In the genomic region with DNA sequence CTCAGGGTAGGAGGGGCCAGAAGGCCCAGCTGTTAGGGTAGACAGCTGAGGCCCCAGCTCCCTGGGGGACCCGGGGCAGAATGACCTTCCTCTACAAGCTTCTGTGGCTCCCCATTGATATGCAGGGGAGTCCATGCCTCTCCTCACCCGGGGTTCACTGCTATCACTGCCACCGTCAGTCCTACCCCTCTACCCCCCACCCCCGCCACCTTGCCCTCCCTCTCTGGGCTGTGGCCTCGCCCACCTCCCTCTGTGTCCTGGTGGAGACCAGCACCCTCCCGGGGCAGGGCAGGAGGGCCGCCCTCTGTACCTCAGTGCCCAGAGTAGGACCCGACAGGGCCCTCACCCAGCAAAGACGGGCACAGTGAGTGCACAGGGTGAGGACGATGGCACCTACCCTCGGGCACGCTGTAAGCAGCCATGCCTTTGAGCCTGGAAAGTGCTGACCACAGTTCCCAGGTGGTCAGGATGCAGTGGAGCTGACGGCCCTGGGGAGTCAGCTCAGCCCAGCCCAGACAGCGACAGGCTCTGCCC, we compare ENCODE assay signal across 18 cellular contexts.
DNase-seq lines count a peak whose midpoint lies in the region; ATAC-seq, FAIRE-seq and TF ChIP-seq lines count a peak whose summit lies in the region.
"Had no signal": no experiment of that assay in that cellular context is flagged by ENCODE, and none has a peak within 500 bp of the region (broad histone marks: within the 10 kb centered on the region; RNA-seq: fewer than 3 reads in every experiment).

No MANE protein-coding gene starts in this region.

- no peak for TF ChIP-seq CTCF in H1 (IDR thresholded peaks at IDR 0.05; ENCODE audit: control extremely low read depth in 1 of 3, insufficient read depth in 1 of 3, low read depth in 1 of 3, low read length in 3 of 3)

- peaks cover 2% of the 10 kb centered on the region; the same call in 1 of the 2 replicates for H3K23me2 ChIP-seq in H1 (ENCODE audit: low read depth, low read length)

- H2BK12ac ChIP-seq in H1 (ENCODE audit: low read depth, low read length) = peak overlapping the region; percentile 96; the same call in 1 of the 2 replicates

- H2BK120ac ChIP-seq in H1 (replicated peaks; ENCODE audit: low read depth, low read length) = peak overlapping the region; percentile 6

- 71% methylated on average over 9 of the region's 14 CpGs; no CpG with 5 or more reads in 1 of the 2 experiments for WGBS in H1 (ENCODE audit: extremely low coverage in 1 of 2, insufficient coverage in 1 of 2, insufficient read length in 1 of 2, insufficient replicate concordance in 2 of 2, low coverage in 1 of 2, low lambda C conversion rate in 2 of 2, missing lambda C conversion rate in 1 of 2), 2 experiments

- no peaks in the 10 kb centered on the region for H3K9me3 ChIP-seq in H1 (ENCODE audit: insufficient read depth in 2 of 2, low read depth in 1 of 2, low read length in 1 of 2)
- H3K9me3 ChIP-seq: Caco-2, SJSA1 had no signal

- H3K4me3 Mint-ChIP-seq in stimulated activated naive CD8-positive, alpha-beta T cell treated with anti-CD3 and anti-CD28 coated beads, Interleukin-15, amount 100 ng/mL, for 72 hours = no peak overlapping the region
- no peak overlapping the region for H3K4me3 Mint-ChIP-seq in activated T-helper 1 cell treated with anti-CD3 and anti-CD28 coated beads, Interleukin-12 subunit alpha, Interleukin-12 subunit beta, Interleukin-2, Interleukin-4 antibody, amounts not matched to agents 30 ng/mL and 10 ng/mL and 1 ng/mL, durations not matched to agents 14 hours and 24 hours and 36 hours

- peaks cover 0 to 36% (median 21%) of the 10 kb centered on the region in 4 experiments; a peak in 6 of 7 replicates for H3K4me1 ChIP-seq in H1 (replicated peaks in 1 of 4; ENCODE audit: control insufficient read depth in 3 of 4, insufficient read depth in 4 of 4, low read length in 3 of 4)
- H3K4me1 ChIP-seq: SJSA1 had no signal

- TF ChIP-seq RAD21 in H1 (IDR thresholded peaks at IDR 0.05 in 1 of 2, conservative IDR thresholded peaks at IDR 0.05 in 1 of 2; ENCODE audit: low read depth in 2 of 2, low read length in 2 of 2) = no peak

- no peaks in the 10 kb centered on the region for H3K79me1 ChIP-seq in H1 (ENCODE audit: low read depth, low read length)

- H3K36me3 Mint-ChIP-seq in activated T-helper 1 cell treated with anti-CD3 and anti-CD28 coated beads, Interleukin-12 subunit alpha, Interleukin-12 subunit beta, Interleukin-2, Interleukin-4 antibody, amounts not matched to agents 30 ng/mL and 10 ng/mL and 1 ng/mL, durations not matched to agents 14 hours and 24 hours and 36 hours (ENCODE audit: low read depth) = peaks cover 3% of the 10 kb centered on the region

- POLR2A ChIA-PET in H1 (lab: Charles Lee; ENCODE audit: partially characterized antibody) = no interaction called here

- no peak for TF ChIP-seq EP300 in H1 (IDR thresholded peaks at IDR 0.05; ENCODE audit: borderline replicate concordance in 1 of 2, low read depth in 2 of 2, low read length in 2 of 2)

- no peak for DNase-seq in stimulated activated naive CD8-positive, alpha-beta T cell treated with anti-CD3 and anti-CD28 coated beads, Interleukin-15, amount 100 ng/mL, for 72 hours
- DNase-seq in stimulated activated naive CD8-positive, alpha-beta T cell treated with anti-CD3 and anti-CD28 coated beads, Interleukin-15, Interleukin-2, amounts not matched to agents 100 U/mL and 50 U/mL, for 24 hours = no peak
- no peak for DNase-seq in H1 (ENCODE audit: low read depth in 1 of 2, low spot score in 2 of 2)
- DNase-seq in sciatic nerve (ENCODE audit: low spot score) = no peak
- DNase-seq in activated T-helper 1 cell treated with anti-CD3 and anti-CD28 coated beads, Interleukin-12 subunit alpha, Interleukin-12 subunit beta, Interleukin-2, Interleukin-4 antibody, amounts not matched to agents 30 ng/mL and 10 ng/mL and 1 ng/mL, durations not matched to agents 14 hours and 24 hours and 36 hours (ENCODE audit: low spot score) = no peak
- DNase-seq in NCI-H1930 (lab: John Stamatoyannopoulos, UW) = no peak
- DNase-seq: Caco-2, GOT3, NCI-H1417, NCI-H187 treated with DMSO at 0.1 percent for 48 hours, NCI-H446, NCI-H69, OCI-M1 had no signal

- peak overlapping the region; percentile 11 for H4K91ac ChIP-seq in H1 (replicated peaks; ENCODE audit: insufficient read length, low read length)

- H3K9me3 Mint-ChIP-seq in stimulated activated naive CD8-positive, alpha-beta T cell treated with anti-CD3 and anti-CD28 coated beads, Interleukin-15, amount 100 ng/mL, for 72 hours = peaks cover 0 to 1% of the 10 kb centered on the region in 2 donors
- peaks cover 4% of the 10 kb centered on the region for H3K9me3 Mint-ChIP-seq in activated T-helper 1 cell treated with anti-CD3 and anti-CD28 coated beads, Interleukin-12 subunit alpha, Interleukin-12 subunit beta, Interleukin-2, Interleukin-4 antibody, amounts not matched to agents 30 ng/mL and 10 ng/mL and 1 ng/mL, durations not matched to agents 14 hours and 24 hours and 36 hours

- TF ChIP-seq POLR2A in H1 (IDR thresholded peaks at IDR 0.05; ENCODE audit: control extremely low read depth in 1 of 2, low read depth in 2 of 2, low read length in 2 of 2) = no peak

- H3K56ac ChIP-seq in H1 (replicated peaks; ENCODE audit: insufficient read length, low read depth, low read length) = no peak overlapping the region

- no peaks in the 10 kb centered on the region for H3K27me3 ChIP-seq in H1 (replicated peaks in 1 of 4; ENCODE audit: control insufficient read depth in 3 of 4, extremely low read depth in 1 of 4, insufficient read depth in 3 of 4, low read length in 3 of 4)

- peaks cover 22% of the 10 kb centered on the region for H3K27me3 Mint-ChIP-seq in stimulated activated naive CD8-positive, alpha-beta T cell treated with anti-CD3 and anti-CD28 coated beads, Interleukin-15, amount 100 ng/mL, for 72 hours
- peaks cover 9% of the 10 kb centered on the region for H3K27me3 Mint-ChIP-seq in activated T-helper 1 cell treated with anti-CD3 and anti-CD28 coated beads, Interleukin-12 subunit alpha, Interleukin-12 subunit beta, Interleukin-2, Interleukin-4 antibody, amounts not matched to agents 30 ng/mL and 10 ng/mL and 1 ng/mL, durations not matched to agents 14 hours and 24 hours and 36 hours (ENCODE audit: insufficient read depth)

- no peak overlapping the region; the same call in 1 of the 2 replicates for H3K27ac ChIP-seq in H1 (ENCODE audit: low read depth, low read length)
- H3K27ac ChIP-seq: C4-2B, HL-60, SJSA1 had no signal

- no peak overlapping the region for H4K8ac ChIP-seq in H1 (ENCODE audit: extremely low read depth, insufficient read depth, low read length)

- no peak overlapping the region for H2AFZ ChIP-seq in H1 (ENCODE audit: low read length)

- peak overlapping the region; percentile 19; the same call in 1 of the 2 replicates for H2BK15ac ChIP-seq in H1 (ENCODE audit: low read length)

- H3K9ac ChIP-seq in H1 (replicated peaks in 1 of 4; ENCODE audit: extremely low read depth in 1 of 4, low read depth in 3 of 4, low read length in 3 of 4) = no peak overlapping the region

- H4K5ac ChIP-seq in H1 (ENCODE audit: insufficient read length, low read depth, low read length) = no peak overlapping the region

- intact Hi-C loops in sciatic nerve (cut with DNase I) = loop anchor here (5.0 kb wide), 1 partner anchor 275 kb away; no protein-coding TSS in a partner anchor
- intact Hi-C loops in activated T-helper 1 cell treated with anti-CD3 and anti-CD28 coated beads, Interleukin-12 subunit alpha, Interleukin-12 subunit beta, Interleukin-2, Interleukin-4 antibody, amounts not matched to agents 30 ng/mL and 10 ng/mL and 1 ng/mL, durations not matched to agents 14 hours and 24 hours and 36 hours (cut with micrococcal nuclease) = no loop called here

- no peak overlapping the region for H3K4me3 ChIP-seq in H1 (ENCODE audit: extremely low read depth in 1 of 4, insufficient read depth in 2 of 4, low read depth in 3 of 4, low read length in 4 of 4)
- H3K4me3 ChIP-seq: SJSA1 had no signal

- H3K4ac ChIP-seq in H1 (replicated peaks; ENCODE audit: insufficient read length, low read depth, low read length) = no peak overlapping the region

- peak overlapping the region; percentile 84; the same call in 1 of the 2 replicates for H2BK5ac ChIP-seq in H1 (ENCODE audit: low read depth, low read length)

- H3K23ac ChIP-seq in H1 (ENCODE audit: insufficient read length) = no peak overlapping the region

- no peak overlapping the region; the same call in 1 of the 2 replicates for H3K18ac ChIP-seq in H1 (ENCODE audit: extremely low read depth, low read length)

- no peak overlapping the region for H3K14ac ChIP-seq in H1 (ENCODE audit: insufficient read length)

- H3K4me2 ChIP-seq in H1 (ENCODE audit: insufficient read depth in 1 of 2, low read depth in 2 of 2, low read length in 2 of 2) = no peak overlapping the region

- peak overlapping the region; percentile 5; the same call in 1 of the 2 replicates for H2AK5ac ChIP-seq in H1 (ENCODE audit: low read depth, low read length)

- no peak overlapping the region; the same call in 1 of the 2 replicates for H2BK20ac ChIP-seq in H1 (ENCODE audit: low read length)

- peaks cover 6% of the 10 kb centered on the region for H3K4me1 Mint-ChIP-seq in stimulated activated naive CD8-positive, alpha-beta T cell treated with anti-CD3 and anti-CD28 coated beads, Interleukin-15, amount 100 ng/mL, for 72 hours
- no peaks in the 10 kb centered on the region for H3K4me1 Mint-ChIP-seq in activated T-helper 1 cell treated with anti-CD3 and anti-CD28 coated beads, Interleukin-12 subunit alpha, Interleukin-12 subunit beta, Interleukin-2, Interleukin-4 antibody, amounts not matched to agents 30 ng/mL and 10 ng/mL and 1 ng/mL, durations not matched to agents 14 hours and 24 hours and 36 hours (ENCODE audit: low read depth)

- CTCF ChIA-PET in H1 (lab: Charles Lee; ENCODE audit: partially characterized antibody) = interaction anchor here (0.9 to 1.3 kb wide), 4 partner anchors 35 to 795 kb away, joined by 3 to 5 read pairs (median 4); no protein-coding TSS in a partner anchor

- H3K79me2 ChIP-seq in H1 (ENCODE audit: control insufficient read depth in 1 of 2, insufficient read depth in 2 of 2, low read length in 2 of 2) = no peaks in the 10 kb centered on the region

- FAIRE-seq in H1 (lab: Jason Lieb, UNC) = no peak

- no peak overlapping the region for H3K27ac Mint-ChIP-seq in stimulated activated naive CD8-positive, alpha-beta T cell treated with anti-CD3 and anti-CD28 coated beads, Interleukin-15, amount 100 ng/mL, for 72 hours
- H3K27ac Mint-ChIP-seq in activated T-helper 1 cell treated with anti-CD3 and anti-CD28 coated beads, Interleukin-12 subunit alpha, Interleukin-12 subunit beta, Interleukin-2, Interleukin-4 antibody, amounts not matched to agents 30 ng/mL and 10 ng/mL and 1 ng/mL, durations not matched to agents 14 hours and 24 hours and 36 hours = no peak overlapping the region

- H4K20me1 ChIP-seq in H1 (replicated peaks in 1 of 2; ENCODE audit: control insufficient read depth in 1 of 2, insufficient read depth in 2 of 2, low read length in 2 of 2) = no peaks in the 10 kb centered on the region

- peak; percentile 34 for ATAC-seq in stimulated activated naive CD8-positive, alpha-beta T cell treated with anti-CD3 and anti-CD28 coated beads, Interleukin-15, amount 100 ng/mL, for 72 hours
- ATAC-seq in stimulated activated naive CD8-positive, alpha-beta T cell treated with anti-CD3 and anti-CD28 coated beads, Interleukin-15, Interleukin-2, amounts not matched to agents 100 U/mL and 50 U/mL, for 24 hours = no peak
- ATAC-seq in sciatic nerve = peak; percentile 3
- no peak for ATAC-seq in HG03095 (IDR thresholded peaks at IDR 0.05; ENCODE audit: unreplicated experiment)
- ATAC-seq in activated CD4-positive, CD25-positive, alpha-beta regulatory T cell treated with anti-CD3 and anti-CD28 coated beads, Interleukin-2, amount 50 U/mL, for 24 hours = no peak

- H3K36me3 ChIP-seq in H1 (ENCODE audit: control insufficient read depth in 2 of 4, insufficient read depth in 4 of 4, low read length in 3 of 4) = no peaks in the 10 kb centered on the region
- H3K36me3 ChIP-seq: SJSA1 had no signal

Comparison
In these comparisons a context has a peak if more than half of its experiments do, and no peak if none do; other contexts are left out.
1. ATAC-seq: peak in stimulated activated naive CD8-positive, alpha-beta T cell treated with anti-CD3 and anti-CD28 coated beads, Interleukin-15, amount 100 ng/mL, for 72 hours (single experiment) and sciatic nerve (single experiment); none in stimulated activated naive CD8-positive, alpha-beta T cell treated with anti-CD3 and anti-CD28 coated beads, Interleukin-15, Interleukin-2, amounts not matched to agents 100 U/mL and 50 U/mL, for 24 hours (single experiment), HG03095 (single experiment) and activated CD4-positive, CD25-positive, alpha-beta regulatory T cell treated with anti-CD3 and anti-CD28 coated beads, Interleukin-2, amount 50 U/mL, for 24 hours (0 of 2).